Comparison of ENCODE assay signal across 1 cellular context in the genomic region with DNA sequence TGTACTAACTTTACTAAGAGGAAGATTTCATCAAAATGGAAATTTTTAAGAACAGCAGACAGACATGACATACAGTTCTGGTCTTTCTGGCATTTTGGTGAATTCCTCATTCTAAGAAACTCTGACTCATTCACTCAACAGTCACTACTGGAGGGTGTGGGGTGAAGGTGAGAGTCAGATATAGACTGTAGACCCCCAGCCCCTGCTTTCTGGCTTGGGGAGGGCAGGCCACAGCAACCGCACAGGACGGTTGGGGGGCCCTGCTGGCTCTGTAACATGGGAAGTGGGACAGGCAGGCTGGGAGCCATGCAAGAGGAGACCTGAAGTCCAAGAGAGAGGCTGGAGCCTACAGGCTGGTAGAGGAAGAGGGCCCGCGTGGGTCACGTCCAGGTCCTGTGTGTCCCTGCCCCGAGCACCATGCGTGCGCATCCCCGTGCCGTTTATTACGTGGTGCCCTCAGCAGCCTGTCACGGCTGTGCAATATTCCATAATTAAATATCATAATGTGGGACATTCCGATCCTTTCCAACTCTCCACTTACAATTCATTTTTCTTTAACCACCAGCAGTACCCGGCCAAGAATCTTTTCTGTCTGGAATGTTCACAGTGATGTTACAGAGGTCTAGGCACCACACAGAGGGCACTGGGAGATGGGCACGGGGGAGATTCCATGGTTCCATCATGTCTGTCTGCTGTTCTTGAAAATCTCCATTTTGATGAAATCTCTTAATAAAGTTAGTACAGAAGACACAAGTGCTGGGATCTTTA.
TF ChIP-seq lines count a peak whose summit lies in the region.

No MANE protein-coding gene starts in this region.

TF ChIP-seq in HCT116, 20 proteins besides CTCF, POLR2A, EP300 and RAD21 (continued from another document):
- no peak for TF ChIP-seq MAX (IDR thresholded peaks at IDR 0.05)
- no peak for TF ChIP-seq EZH2 (IDR thresholded peaks at IDR 0.05)
